In the genomic region with DNA sequence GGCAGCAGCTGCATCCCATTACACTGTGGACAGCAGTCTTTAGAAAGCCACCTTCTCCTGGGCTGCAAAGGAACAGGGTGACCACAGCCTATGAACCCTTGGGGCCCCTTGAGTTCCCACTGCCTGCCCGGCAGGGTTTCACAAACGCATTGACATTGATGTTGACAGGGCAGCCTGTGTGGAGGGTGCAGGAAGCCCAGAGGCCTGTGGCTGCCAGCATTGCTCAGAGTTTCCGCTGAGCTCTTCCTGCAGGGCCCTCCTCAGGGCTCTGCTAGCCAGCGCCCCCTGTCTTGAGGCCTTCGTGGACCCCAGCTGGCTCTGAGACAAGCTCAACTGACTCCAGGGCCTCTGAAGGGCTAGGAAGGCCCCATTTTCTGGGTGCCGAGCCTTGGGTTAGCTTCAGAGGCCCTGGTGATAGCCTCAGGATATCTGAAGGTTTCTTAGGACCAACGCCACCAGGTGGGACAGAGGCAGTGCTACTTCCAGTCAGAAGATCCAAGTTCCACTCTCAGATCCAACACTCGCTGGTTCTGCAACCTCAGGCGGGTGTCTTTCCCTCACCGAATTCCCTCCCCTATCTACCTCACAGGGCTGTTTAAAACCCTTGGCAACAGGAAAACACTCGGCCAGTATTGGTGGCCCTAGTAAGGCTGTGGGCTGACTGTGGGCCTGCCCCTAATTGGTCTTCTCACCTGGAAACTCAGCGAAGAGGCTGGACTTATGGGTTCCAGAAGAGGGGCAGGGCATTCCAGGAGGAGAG, we compare ENCODE assay signal across 1 cellular context.
TF ChIP-seq lines count a peak whose summit lies in the region.

No MANE protein-coding gene starts in this region.

TF ChIP-seq in HepG2, 621 proteins besides CTCF, POLR2A, EP300 and RAD21 (continued from another document and continues in another):
- no peak for TF ChIP-seq GPBP1L1 (CRISPR knock-in tag; IDR thresholded peaks at IDR 0.05)
- TF ChIP-seq ZNF709 (CRISPR knock-in tag; IDR thresholded peaks at IDR 0.05), result no peak
- TF ChIP-seq REXO4 (CRISPR knock-in tag; IDR thresholded peaks at IDR 0.05; ENCODE audit: borderline replicate concordance), result no peak
- no peak for TF ChIP-seq ZNF652 (CRISPR knock-in tag; IDR thresholded peaks at IDR 0.05; ENCODE audit: borderline replicate concordance, low read depth)
- no peak for TF ChIP-seq ZNF337 (CRISPR knock-in tag; IDR thresholded peaks at IDR 0.05; ENCODE audit: borderline replicate concordance, low read depth)
- no peak for TF ChIP-seq ZNF550 (CRISPR knock-in tag; IDR thresholded peaks at IDR 0.05; ENCODE audit: borderline replicate concordance)
- no peak for TF ChIP-seq AGO1 (IDR thresholded peaks at IDR 0.05; ENCODE audit: low read depth, low read length, poor library complexity, severe bottlenecking)
- no peak for TF ChIP-seq ZNF24 (IDR thresholded peaks at IDR 0.05)
- TF ChIP-seq SALL1 (CRISPR knock-in tag; IDR thresholded peaks at IDR 0.05), result peak; percentile 42; the same call in 1 of the 2 replicates
- TF ChIP-seq ZNF768 (CRISPR knock-in tag; IDR thresholded peaks at IDR 0.05), result no peak; the same call in 1 of the 2 replicates
- TF ChIP-seq, protein P1, sequence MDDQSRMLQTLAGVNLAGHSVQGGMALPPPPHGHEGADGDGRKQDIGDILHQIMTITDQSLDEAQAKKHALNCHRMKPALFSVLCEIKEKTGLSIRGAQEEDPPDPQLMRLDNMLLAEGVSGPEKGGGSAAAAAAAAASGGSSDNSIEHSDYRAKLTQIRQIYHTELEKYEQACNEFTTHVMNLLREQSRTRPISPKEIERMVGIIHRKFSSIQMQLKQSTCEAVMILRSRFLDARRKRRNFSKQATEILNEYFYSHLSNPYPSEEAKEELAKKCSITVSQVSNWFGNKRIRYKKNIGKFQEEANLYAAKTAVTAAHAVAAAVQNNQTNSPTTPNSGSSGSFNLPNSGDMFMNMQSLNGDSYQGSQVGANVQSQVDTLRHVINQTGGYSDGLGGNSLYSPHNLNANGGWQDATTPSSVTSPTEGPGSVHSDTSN (CRISPR knock-in tag; IDR thresholded peaks at IDR 0.05; ENCODE audit: borderline replicate concordance), result no peak
- peak; percentile 56; the same call in 1 of the 2 replicates for TF ChIP-seq GATAD1 (CRISPR knock-in tag; IDR thresholded peaks at IDR 0.05)
- TF ChIP-seq SNAPC5 (CRISPR knock-in tag; IDR thresholded peaks at IDR 0.05; ENCODE audit: borderline replicate concordance), result no peak
- peak; percentile 23; the same call in 1 of the 2 replicates for TF ChIP-seq ZNF331 (CRISPR knock-in tag; IDR thresholded peaks at IDR 0.05)
- TF ChIP-seq THAP8 (CRISPR knock-in tag; IDR thresholded peaks at IDR 0.05; ENCODE audit: borderline replicate concordance), result no peak
- TF ChIP-seq HNRNPLL (IDR thresholded peaks at IDR 0.05; ENCODE audit: low read depth, low read length, poor library complexity, severe bottlenecking), result no peak
- TF ChIP-seq TBP (CRISPR knock-in tag; IDR thresholded peaks at IDR 0.05), result no peak
- no peak for TF ChIP-seq TAF15 (IDR thresholded peaks at IDR 0.05; ENCODE audit: low read depth, low read length, poor library complexity, severe bottlenecking)
- no peak for TF ChIP-seq PLSCR1 (CRISPR knock-in tag; IDR thresholded peaks at IDR 0.05; ENCODE audit: borderline replicate concordance)
- TF ChIP-seq, protein P2, sequence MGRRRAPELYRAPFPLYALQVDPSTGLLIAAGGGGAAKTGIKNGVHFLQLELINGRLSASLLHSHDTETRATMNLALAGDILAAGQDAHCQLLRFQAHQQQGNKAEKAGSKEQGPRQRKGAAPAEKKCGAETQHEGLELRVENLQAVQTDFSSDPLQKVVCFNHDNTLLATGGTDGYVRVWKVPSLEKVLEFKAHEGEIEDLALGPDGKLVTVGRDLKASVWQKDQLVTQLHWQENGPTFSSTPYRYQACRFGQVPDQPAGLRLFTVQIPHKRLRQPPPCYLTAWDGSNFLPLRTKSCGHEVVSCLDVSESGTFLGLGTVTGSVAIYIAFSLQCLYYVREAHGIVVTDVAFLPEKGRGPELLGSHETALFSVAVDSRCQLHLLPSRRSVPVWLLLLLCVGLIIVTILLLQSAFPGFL (CRISPR knock-in tag; IDR thresholded peaks at IDR 0.05), result no peak
- TF ChIP-seq KDM1A (CRISPR knock-in tag; IDR thresholded peaks at IDR 0.05), result no peak
- TF ChIP-seq FOXK1 (CRISPR knock-in tag; IDR thresholded peaks at IDR 0.05; ENCODE audit: borderline replicate concordance, low read depth), result peak; percentile 40; the same call in 1 of the 2 replicates
- no peak for TF ChIP-seq HNRNPH1 (optimal IDR thresholded peaks at IDR 0.05; ENCODE audit: low read depth, low read length)
- TF ChIP-seq ZNF143 (CRISPR knock-in tag; IDR thresholded peaks at IDR 0.05), result no peak
- no peak for TF ChIP-seq CREM (IDR thresholded peaks at IDR 0.05)
- TF ChIP-seq CREM (CRISPR knock-in tag; IDR thresholded peaks at IDR 0.05), result no peak
- TF ChIP-seq TEF (CRISPR knock-in tag; IDR thresholded peaks at IDR 0.05), result no peak
- no peak for TF ChIP-seq YEATS2 (CRISPR knock-in tag; IDR thresholded peaks at IDR 0.05; ENCODE audit: borderline replicate concordance)
- TF ChIP-seq NFYB (CRISPR knock-in tag; IDR thresholded peaks at IDR 0.05), result no peak
- TF ChIP-seq ZNF282 (IDR thresholded peaks at IDR 0.05; ENCODE audit: partially characterized antibody), result no peak
- no peak for TF ChIP-seq PTBP1 (IDR thresholded peaks at IDR 0.05; ENCODE audit: low read depth, low read length, poor library complexity, severe bottlenecking)
- no peak for TF ChIP-seq SP4 (CRISPR knock-in tag; IDR thresholded peaks at IDR 0.05)
- no peak for TF ChIP-seq EZH2 (conservative IDR thresholded peaks at IDR 0.05; ENCODE audit: low read depth, low read length)
- no peak for TF ChIP-seq ZNF44 (CRISPR knock-in tag; IDR thresholded peaks at IDR 0.05)
- no peak for TF ChIP-seq BRCA1 (CRISPR knock-in tag; IDR thresholded peaks at IDR 0.05)
- TF ChIP-seq ZNF33B (CRISPR knock-in tag; IDR thresholded peaks at IDR 0.05), result no peak
- no peak for TF ChIP-seq CENPBD1 (CRISPR knock-in tag; IDR thresholded peaks at IDR 0.05; ENCODE audit: borderline replicate concordance, low read depth)
- TF ChIP-seq ZFP90 (CRISPR knock-in tag; IDR thresholded peaks at IDR 0.05; ENCODE audit: borderline replicate concordance), result no peak
- TF ChIP-seq GZF1 (CRISPR knock-in tag; IDR thresholded peaks at IDR 0.05), result no peak
- TF ChIP-seq ZNF382 (CRISPR knock-in tag; IDR thresholded peaks at IDR 0.05; ENCODE audit: borderline replicate concordance), result no peak
- TF ChIP-seq, protein P3, sequence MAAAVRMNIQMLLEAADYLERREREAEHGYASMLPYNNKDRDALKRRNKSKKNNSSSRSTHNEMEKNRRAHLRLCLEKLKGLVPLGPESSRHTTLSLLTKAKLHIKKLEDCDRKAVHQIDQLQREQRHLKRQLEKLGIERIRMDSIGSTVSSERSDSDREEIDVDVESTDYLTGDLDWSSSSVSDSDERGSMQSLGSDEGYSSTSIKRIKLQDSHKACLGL (CRISPR knock-in tag; IDR thresholded peaks at IDR 0.05), result no peak
- TF ChIP-seq ZNF850 (CRISPR knock-in tag; conservative IDR thresholded peaks at IDR 0.05), result no peak
- no peak for TF ChIP-seq ZNF451 (CRISPR knock-in tag; IDR thresholded peaks at IDR 0.05)
- TF ChIP-seq, protein P4, sequence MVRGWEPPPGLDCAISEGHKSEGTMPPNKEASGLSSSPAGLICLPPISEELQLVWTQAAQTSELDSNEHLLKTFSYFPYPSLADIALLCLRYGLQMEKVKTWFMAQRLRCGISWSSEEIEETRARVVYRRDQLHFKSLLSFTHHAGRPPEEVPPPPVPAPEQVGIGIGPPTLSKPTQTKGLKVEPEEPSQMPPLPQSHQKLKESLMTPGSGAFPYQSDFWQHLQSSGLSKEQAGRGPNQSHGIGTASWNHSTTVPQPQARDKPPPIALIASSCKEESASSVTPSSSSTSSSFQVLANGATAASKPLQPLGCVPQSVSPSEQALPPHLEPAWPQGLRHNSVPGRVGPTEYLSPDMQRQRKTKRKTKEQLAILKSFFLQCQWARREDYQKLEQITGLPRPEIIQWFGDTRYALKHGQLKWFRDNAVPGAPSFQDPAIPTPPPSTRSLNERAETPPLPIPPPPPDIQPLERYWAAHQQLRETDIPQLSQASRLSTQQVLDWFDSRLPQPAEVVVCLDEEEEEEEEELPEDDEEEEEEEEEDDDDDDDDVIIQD (CRISPR knock-in tag; IDR thresholded peaks at IDR 0.05; ENCODE audit: low read depth), result peak; percentile 29; the same call in 1 of the 2 replicates
- TF ChIP-seq ZBTB26 (CRISPR knock-in tag; IDR thresholded peaks at IDR 0.05; ENCODE audit: borderline replicate concordance), result no peak
